In the genomic region with DNA sequence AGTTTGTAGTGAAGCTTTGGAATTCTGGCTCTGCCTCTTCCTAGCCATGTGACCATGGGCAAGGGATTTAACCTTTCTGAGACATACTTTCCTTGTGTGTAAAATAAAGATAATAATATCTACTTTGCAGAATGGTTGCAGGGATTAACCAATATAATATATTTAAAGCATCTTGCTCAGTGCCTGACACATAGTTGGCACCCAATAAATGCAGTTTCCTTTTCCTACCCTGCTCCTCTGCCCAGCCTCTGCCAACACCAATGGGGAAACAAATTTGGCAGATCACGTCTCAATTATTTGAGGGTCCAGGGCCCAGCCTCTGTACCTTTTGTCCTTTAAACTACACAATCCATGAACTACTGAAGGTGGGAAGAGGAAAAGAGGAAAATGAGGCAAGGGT, we compare ENCODE assay signal across 30 cellular contexts.
"Had no signal": no experiment of that assay in that cellular context is flagged by ENCODE, and none has a peak within 500 bp of the region (broad histone marks: within the 10 kb centered on the region; RNA-seq: fewer than 3 reads in every experiment).

No MANE protein-coding gene starts in this region.

- DNase-seq: activated B cell treated with CpG ODN at 0.5 μM for 24 hours; activated CD4-positive, alpha-beta memory T cell treated with anti-CD3 and anti-CD28 coated beads for 36 hours; activated CD4-positive, alpha-beta T cell treated with anti-CD3 and anti-CD28 coated beads for 4 hours; activated CD4-positive, alpha-beta T cell treated with anti-CD3 and anti-CD28 coated beads, Interleukin-2, amount 50 U/mL, for 1 hour; activated CD4-positive, alpha-beta T cell treated with anti-CD3 and anti-CD28 coated beads, Interleukin-2, amount 50 U/mL, for 4 hours; activated CD4-positive, CD25-positive, alpha-beta regulatory T cell treated with anti-CD3 and anti-CD28 coated beads, Interleukin-2, amount 50 U/mL, for 72 hours; activated CD8-positive, alpha-beta memory T cell treated with anti-CD3 and anti-CD28 coated beads, Interleukin-2, amount 50 U/mL, for 4 hours; activated CD8-positive, alpha-beta T cell treated with anti-CD3 and anti-CD28 coated beads for 36 hours; activated effector memory CD4-positive, alpha-beta T cell treated with anti-CD3 and anti-CD28 coated beads, Interleukin-2, amount 50 U/mL, for 16 hours; activated gamma-delta T cell treated with Interleukin-2 at 50 U/mL for 16 hours; activated naive CD4-positive, alpha-beta T cell; activated naive CD4-positive, alpha-beta T cell treated with anti-CD3 and anti-CD28 coated beads for 36 hours; activated naive CD4-positive, alpha-beta T cell treated with anti-CD3 and anti-CD28 coated beads, Interleukin-2, amount 50 U/mL, for 16 hours; activated naive CD8-positive, alpha-beta T cell treated with anti-CD3 and anti-CD28 coated beads for 36 hours; activated T-cell treated with anti-CD3 and anti-CD28 coated beads for 4 hours; activated T-cell treated with anti-CD3 and anti-CD28 coated beads, Interleukin-2, amount 50 U/mL, for 1 hour; activated T-cell treated with anti-CD3 and anti-CD28 coated beads, Interleukin-2, amount 50 U/mL, for 4 hours; activated T-cell treated with anti-CD3 and anti-CD28 coated beads, Interleukin-2, amount 50 U/mL, for 72 hours; amniotic stem cell; aorta; body of pancreas; brain microvascular endothelial cell; cerebellar nuclear complex; T-helper 2 cell; T-helper 9 cell had no signal

- H3K27ac ChIP-seq: adrenal gland, body of pancreas, brain microvascular endothelial cell, cardiac muscle cell, VCaP had no signal

- H3K36me3 ChIP-seq: adrenal gland, brain microvascular endothelial cell, cardiac muscle cell had no signal

- H3K4me3 ChIP-seq: adrenal gland, body of pancreas, cardiac muscle cell had no signal

- H3K27me3 ChIP-seq: adrenal gland, body of pancreas, cardiac muscle cell had no signal

- H3K9me3 ChIP-seq: adrenal gland, body of pancreas had no signal

- H3K4me1 ChIP-seq: body of pancreas had no signal

- ATAC-seq: activated CD8-positive, alpha-beta T cell treated with anti-CD3 and anti-CD28 coated beads for 36 hours; activated naive CD4-positive, alpha-beta T cell treated with anti-CD3 and anti-CD28 coated beads, Interleukin-2, amount 50 U/mL, for 72 hours; activated T-cell treated with anti-CD3 and anti-CD28 coated beads, Interleukin-2, amount 50 U/mL, for 4 hours; activated T-cell treated with anti-CD3 and anti-CD28 coated beads, Interleukin-2, amount 50 U/mL, for 72 hours; activated T-helper 17 cell treated with anti-CD3 and anti-CD28 coated beads, Interleukin-2, amount 50 U/mL, for 72 hours; body of pancreas had no signal
